ENCODE assay signal across 2 cellular contexts in the genomic region with DNA sequence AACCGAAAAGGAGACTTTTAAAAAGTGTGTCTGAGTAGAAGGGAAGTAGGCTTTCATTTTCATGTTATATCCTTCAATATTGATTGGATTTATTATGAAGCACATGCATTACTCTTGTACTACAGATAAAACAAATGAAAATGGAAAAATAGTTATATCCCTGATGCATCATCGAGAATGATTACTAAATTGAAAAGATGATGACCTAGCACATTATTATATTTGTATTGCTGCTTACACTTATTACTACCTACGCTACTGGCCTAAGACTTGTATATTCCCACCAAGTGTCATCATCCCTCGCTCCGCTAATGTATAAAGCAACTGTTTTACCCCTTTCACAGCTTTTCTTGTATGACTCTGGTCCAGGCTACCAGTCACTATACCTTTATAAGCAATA.
TF ChIP-seq lines count a peak whose summit lies in the region.

No MANE protein-coding gene starts in this region.

TF ChIP-seq in HepG2, 621 proteins besides CTCF, POLR2A, EP300 and RAD21 (continued from another document):
- no peak for TF ChIP-seq ZNF550 (CRISPR knock-in tag; IDR thresholded peaks at IDR 0.05; ENCODE audit: borderline replicate concordance)

TF ChIP-seq in GM23338, 12 proteins besides CTCF, POLR2A, EP300 and RAD21 (continued from another document):
- TF ChIP-seq ZNF331 (CRISPR knock-in tag; IDR thresholded peaks at IDR 0.05; ENCODE audit: low read depth) (no peak), POLR2AphosphoS5 (IDR thresholded peaks at IDR 0.05; ENCODE audit: low read depth) (no peak), CREB1 (CRISPR knock-in tag; IDR thresholded peaks at IDR 0.05; ENCODE audit: low read depth) (no peak), STAT1 (IDR thresholded peaks at IDR 0.05; ENCODE audit: unreplicated experiment) (no peak), NANOG (IDR thresholded peaks at IDR 0.05; ENCODE audit: borderline replicate concordance) (no peak), EZH2phosphoT487 (IDR thresholded peaks at IDR 0.05; ENCODE audit: unreplicated experiment) (no peak), ZNF462 (CRISPR knock-in tag; IDR thresholded peaks at IDR 0.05) (no peak), ZNF114 (CRISPR knock-in tag; IDR thresholded peaks at IDR 0.05) (no peak)
- TF ChIP-seq, protein P1, sequence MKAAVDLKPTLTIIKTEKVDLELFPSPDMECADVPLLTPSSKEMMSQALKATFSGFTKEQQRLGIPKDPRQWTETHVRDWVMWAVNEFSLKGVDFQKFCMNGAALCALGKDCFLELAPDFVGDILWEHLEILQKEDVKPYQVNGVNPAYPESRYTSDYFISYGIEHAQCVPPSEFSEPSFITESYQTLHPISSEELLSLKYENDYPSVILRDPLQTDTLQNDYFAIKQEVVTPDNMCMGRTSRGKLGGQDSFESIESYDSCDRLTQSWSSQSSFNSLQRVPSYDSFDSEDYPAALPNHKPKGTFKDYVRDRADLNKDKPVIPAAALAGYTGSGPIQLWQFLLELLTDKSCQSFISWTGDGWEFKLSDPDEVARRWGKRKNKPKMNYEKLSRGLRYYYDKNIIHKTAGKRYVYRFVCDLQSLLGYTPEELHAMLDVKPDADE (IDR thresholded peaks at IDR 0.05), result no peak
- TF ChIP-seq, protein P2, sequence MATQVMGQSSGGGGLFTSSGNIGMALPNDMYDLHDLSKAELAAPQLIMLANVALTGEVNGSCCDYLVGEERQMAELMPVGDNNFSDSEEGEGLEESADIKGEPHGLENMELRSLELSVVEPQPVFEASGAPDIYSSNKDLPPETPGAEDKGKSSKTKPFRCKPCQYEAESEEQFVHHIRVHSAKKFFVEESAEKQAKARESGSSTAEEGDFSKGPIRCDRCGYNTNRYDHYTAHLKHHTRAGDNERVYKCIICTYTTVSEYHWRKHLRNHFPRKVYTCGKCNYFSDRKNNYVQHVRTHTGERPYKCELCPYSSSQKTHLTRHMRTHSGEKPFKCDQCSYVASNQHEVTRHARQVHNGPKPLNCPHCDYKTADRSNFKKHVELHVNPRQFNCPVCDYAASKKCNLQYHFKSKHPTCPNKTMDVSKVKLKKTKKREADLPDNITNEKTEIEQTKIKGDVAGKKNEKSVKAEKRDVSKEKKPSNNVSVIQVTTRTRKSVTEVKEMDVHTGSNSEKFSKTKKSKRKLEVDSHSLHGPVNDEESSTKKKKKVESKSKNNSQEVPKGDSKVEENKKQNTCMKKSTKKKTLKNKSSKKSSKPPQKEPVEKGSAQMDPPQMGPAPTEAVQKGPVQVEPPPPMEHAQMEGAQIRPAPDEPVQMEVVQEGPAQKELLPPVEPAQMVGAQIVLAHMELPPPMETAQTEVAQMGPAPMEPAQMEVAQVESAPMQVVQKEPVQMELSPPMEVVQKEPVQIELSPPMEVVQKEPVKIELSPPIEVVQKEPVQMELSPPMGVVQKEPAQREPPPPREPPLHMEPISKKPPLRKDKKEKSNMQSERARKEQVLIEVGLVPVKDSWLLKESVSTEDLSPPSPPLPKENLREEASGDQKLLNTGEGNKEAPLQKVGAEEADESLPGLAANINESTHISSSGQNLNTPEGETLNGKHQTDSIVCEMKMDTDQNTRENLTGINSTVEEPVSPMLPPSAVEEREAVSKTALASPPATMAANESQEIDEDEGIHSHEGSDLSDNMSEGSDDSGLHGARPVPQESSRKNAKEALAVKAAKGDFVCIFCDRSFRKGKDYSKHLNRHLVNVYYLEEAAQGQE (IDR thresholded peaks at IDR 0.05; ENCODE audit: unreplicated experiment), result no peak
